In the genomic region with DNA sequence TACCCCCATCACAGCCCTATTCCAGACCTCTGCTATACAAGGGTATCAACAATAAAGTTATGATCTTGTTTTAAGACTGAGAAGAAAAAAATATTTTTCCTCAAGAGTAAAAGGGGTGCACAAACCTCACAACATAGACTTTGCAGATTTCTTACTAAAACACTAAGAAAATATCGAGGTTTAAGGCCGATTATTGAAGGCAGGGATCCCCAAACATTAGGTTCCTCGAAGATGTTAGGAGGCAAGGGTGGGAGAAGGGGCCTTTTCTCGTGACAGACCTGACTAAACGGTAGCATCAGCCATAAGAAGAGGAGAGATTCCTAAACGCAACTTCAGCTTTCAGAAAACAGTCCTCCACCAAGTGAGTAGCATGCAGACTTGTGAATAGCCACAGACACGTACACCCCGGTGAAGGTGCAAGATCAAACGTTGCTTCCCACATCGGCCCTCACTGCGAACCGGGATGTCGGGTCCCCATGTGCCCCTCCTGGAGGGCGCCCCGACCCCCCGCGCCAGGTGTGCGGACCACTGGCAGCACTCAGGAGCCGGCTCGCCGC, we compare ENCODE assay signal across 8 cellular contexts. TPM values are rescaled to one million over a fixed set of nuclear protein-coding genes. Genes with fewer than 3 reads are reported as not detected.
DNase-seq lines count a peak whose midpoint lies in the region; ATAC-seq and TF ChIP-seq lines count a peak whose summit lies in the region.

No MANE protein-coding gene starts in this region.

- peaks cover 0 to 2% (median 0%) of the 10 kb centered on the region in 3 donors for H3K36me3 Mint-ChIP-seq in naive thymus-derived CD8-positive, alpha-beta T cell

- H3K27me3 ChIP-seq in esophagus (ENCODE audit: control insufficient read depth in 1 of 2, insufficient read depth in 2 of 2, low read length in 2 of 2) = no peaks in the 10 kb centered on the region

- no peaks in the 10 kb centered on the region for H3K9me3 ChIP-seq in esophagus (ENCODE audit: control insufficient read depth in 2 of 2, insufficient read depth in 1 of 2, low read depth in 1 of 2, low read length in 1 of 2)

- H3K36me3 ChIP-seq in esophagus (ENCODE audit: control insufficient read depth in 2 of 2, insufficient read depth in 2 of 2, low read length in 1 of 2) = no peaks in the 10 kb centered on the region

- peaks cover 0 to 2% of the 10 kb centered on the region in 2 donors for H3K4me1 ChIP-seq in esophagus (ENCODE audit: control insufficient read depth in 2 of 2, insufficient read depth in 2 of 2, low read length in 1 of 2)

- 0 to 1% methylated on average over 16 to 21 of the region's 21 CpGs for WGBS in esophagus, 2 donors

- ATAC-seq in naive thymus-derived CD8-positive, alpha-beta T cell = peak; percentile 49 to 54
- no peak for ATAC-seq in HG03521 (IDR thresholded peaks at IDR 0.05; ENCODE audit: unreplicated experiment)

- H3K9me3 Mint-ChIP-seq in naive thymus-derived CD8-positive, alpha-beta T cell = no peaks in the 10 kb centered on the region

- H3K4me3 ChIP-seq in esophagus (ENCODE audit: low read depth in 1 of 2, low read length in 2 of 2) = peak overlapping the region; percentile 71 to 82

- peak overlapping the region; percentile 55 to 96 (median 92) for H3K27ac Mint-ChIP-seq in naive thymus-derived CD8-positive, alpha-beta T cell

- H3K27me3 Mint-ChIP-seq in naive thymus-derived CD8-positive, alpha-beta T cell = no peaks in the 10 kb centered on the region

- POLR2A ChIA-PET in naive thymus-derived CD8-positive, alpha-beta T cell (lab: Charles Lee) = interaction anchor here (1.6 kb wide), 1 partner anchor 234 kb away, joined by 4 read pairs; a partner anchor contains a TSS

- peak; percentile 42 for DNase-seq in DMS53 treated with DMSO at 0.1 percent for 48 hours (lab: John Stamatoyannopoulos, UW; ENCODE audit: unreplicated experiment)
- peak; percentile 78 for DNase-seq in GM20000 (ENCODE audit: low spot score)
- DNase-seq in Kasumi-1 (lab: John Stamatoyannopoulos, UW) = peak; percentile 41 to 49
- DNase-seq in activated CD4-positive, alpha-beta T cell treated with anti-CD3 and anti-CD28 coated beads, Interleukin-2, amount 50 U/mL, for 1 hour = peak; percentile 22
- DNase-seq in naive thymus-derived CD8-positive, alpha-beta T cell = peak in 5 of 10 donors; percentile 29 to 67 (median 58)
- no peak for DNase-seq in 8988T

- TF ChIP-seq CTCF in GM20000 (IDR thresholded peaks at IDR 0.05; ENCODE audit: extremely low read depth, missing control alignments) = no peak

- peak overlapping the region; percentile 78 to 89 for H3K27ac ChIP-seq in esophagus (ENCODE audit: low read depth in 2 of 2, low read length in 1 of 2)

- peak overlapping the region; percentile 79 to 95 (median 92) for H3K4me3 Mint-ChIP-seq in naive thymus-derived CD8-positive, alpha-beta T cell

- peaks cover 18 to 59% (median 51%) of the 10 kb centered on the region in 4 donors for H3K4me1 Mint-ChIP-seq in naive thymus-derived CD8-positive, alpha-beta T cell

RNA-seq across cellular contexts. Expression of a gene that starts 0.7 kb away (rescaled TPM):
- 1 to 10 TPM; 2.3 to 3.8 TPM for polyA plus RNA-seq in esophagus
- 10 to 100 TPM; 40.6 to 45.4 TPM for total RNA-seq in naive thymus-derived CD8-positive, alpha-beta T cell
- polyA plus RNA-seq in naive thymus-derived CD8-positive, alpha-beta T cell = 10 to 100 TPM; 16.5 to 22.8 (median 20.7) TPM

RNA-seq across cellular contexts. Expression of a gene that starts 0.8 kb away (rescaled TPM):
- polyA plus RNA-seq in esophagus = 1 to 10 TPM; 1.2 to 2.2 TPM
- total RNA-seq in naive thymus-derived CD8-positive, alpha-beta T cell = 1 to 10 TPM; 1.7 to 2.2 TPM
- polyA plus RNA-seq in naive thymus-derived CD8-positive, alpha-beta T cell = 1 to 10 TPM in 1 of 3 donors, under 1 TPM in 2; 0.11 to 1.1 (median 0.72) TPM
